Comparison of ENCODE assay signal across 4 cellular contexts in the genomic region with DNA sequence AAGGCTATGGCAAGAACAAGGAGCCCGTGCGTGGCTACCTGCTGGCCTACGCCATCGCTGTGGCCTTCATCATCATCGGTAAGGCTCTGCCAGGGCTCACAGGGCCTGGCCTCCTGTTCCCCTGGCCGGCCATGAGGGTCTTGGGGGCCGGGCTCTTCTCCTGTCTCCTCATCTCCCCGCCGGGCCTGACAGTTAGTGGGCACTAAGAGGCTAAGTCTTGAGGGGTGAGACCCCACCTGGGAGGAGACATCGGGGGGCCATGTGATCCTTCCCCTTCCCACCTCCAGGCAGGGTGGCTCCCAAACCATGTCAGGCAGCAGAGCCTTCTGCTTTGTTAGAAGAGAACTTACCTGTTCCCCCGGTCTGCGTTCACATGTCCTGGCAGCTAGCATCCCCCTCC. TPM values are rescaled to one million over a fixed set of nuclear protein-coding genes. Genes with fewer than 3 reads are reported as not detected.
"Had no signal": no experiment of that assay in that cellular context is flagged by ENCODE, and none has a peak within 500 bp of the region (broad histone marks: within the 10 kb centered on the region; RNA-seq: fewer than 3 reads in every experiment).

No MANE protein-coding gene starts in this region.

- DNase-seq: GDM1, GF-D8 had no signal

- H3K4me3 ChIP-seq: GM12878 had no signal

- ATAC-seq: GM12878 had no signal

RNA-seq across cellular contexts. Expression of a gene that starts 15.2 kb away (rescaled TPM):
- total RNA-seq: G401 had no signal
